In genomic region chr2:30072250-30072842, GRCh38 we compare ENCODE assay signal across 8 cellular contexts.
A peak's percentile ranks its signal among the peaks of the same experiment; 100 is the strongest.
DNase-seq lines count a peak whose midpoint lies in the region; ATAC-seq and TF ChIP-seq lines count a peak whose summit lies in the region.

No MANE protein-coding gene starts in this region.

- H3K4me1 ChIP-seq in lower lobe of right lung = no peaks in the 10 kb centered on the region

- ATAC-seq in HG03521 (IDR thresholded peaks at IDR 0.05; ENCODE audit: unreplicated experiment) = peak; percentile 84
- peak; percentile 81 to 84 for ATAC-seq in lower lobe of right lung

- TF ChIP-seq CTCF in GM12865 (IDR thresholded peaks at IDR 0.05; ENCODE audit: insufficient read depth, low read depth, low read length, missing control alignments) = peak; percentile 76
- peak; percentile 67 for TF ChIP-seq CTCF in lower lobe of right lung (IDR thresholded peaks at IDR 0.05)

- intact Hi-C loops in lower lobe of right lung (cut with DNase I) = no loop called here

- H3K27me3 ChIP-seq in lower lobe of right lung (ENCODE audit: low read depth) = no peaks in the 10 kb centered on the region

- no peak overlapping the region for H3K27ac ChIP-seq in lower lobe of right lung

- H3K4me3 ChIP-seq in GM12865 (ENCODE audit: low read depth, low read length) (no peak overlapping the region), lower lobe of right lung (no peak overlapping the region)

- no peaks in the 10 kb centered on the region for H3K9me3 ChIP-seq in lower lobe of right lung

- DNase-seq in GM12865 (ENCODE audit: low read depth) = peak; percentile 78
- DNase-seq in NCI-H526 treated with DMSO at 0.1 percent for 48 hours (lab: John Stamatoyannopoulos, UW) = peak; percentile 52
- peak; percentile 76 for DNase-seq in activated CD4-positive, alpha-beta T cell treated with anti-CD3 and anti-CD28 coated beads for 48 hours
- DNase-seq in dermis blood vessel endothelial cell = peak; percentile 83
- DNase-seq in lower lobe of right lung = no peak
- peak; percentile 19 for DNase-seq in stimulated activated CD8-positive, alpha-beta memory T cell treated with anti-CD3 and anti-CD28 coated beads, Interleukin-15, amount 100 ng/mL, for 1 hour (ENCODE audit: low read depth)
- no peak for DNase-seq in cerebellar nuclear complex (lab: John Stamatoyannopoulos, UW)

- H3K36me3 ChIP-seq in lower lobe of right lung = no peaks in the 10 kb centered on the region

Comparison
In these comparisons a context has a peak if more than half of its experiments do, and no peak if none do; other contexts are left out.
1. DNase-seq: peak in GM12865 (single experiment), NCI-H526 treated with DMSO at 0.1 percent for 48 hours (single experiment), activated CD4-positive, alpha-beta T cell treated with anti-CD3 and anti-CD28 coated beads for 48 hours (single experiment), dermis blood vessel endothelial cell (single experiment) and stimulated activated CD8-positive, alpha-beta memory T cell treated with anti-CD3 and anti-CD28 coated beads, Interleukin-15, amount 100 ng/mL, for 1 hour (single experiment); none in lower lobe of right lung (single experiment) and cerebellar nuclear complex (0 of 2).